24 cellular contexts compared by ENCODE assay signal in the genomic region with DNA sequence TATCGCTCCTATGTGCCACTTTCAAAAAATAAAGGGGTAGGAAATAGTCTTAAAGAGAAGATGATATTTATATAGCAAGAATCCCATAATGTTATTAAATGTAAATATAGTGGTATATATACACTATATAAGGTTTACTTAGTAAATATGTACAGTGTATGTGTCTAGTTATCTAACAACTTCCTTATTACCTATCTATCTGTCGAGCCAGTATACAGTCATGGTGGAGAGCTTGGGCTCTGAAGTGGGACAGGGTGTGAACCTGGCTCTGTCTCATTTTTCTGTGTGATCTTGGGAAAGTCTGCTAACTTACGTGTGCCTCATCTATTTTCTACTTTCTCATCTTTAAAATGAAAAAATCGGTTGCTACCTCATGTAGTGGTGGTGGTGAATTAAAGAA.
"Had no signal": no experiment of that assay in that cellular context is flagged by ENCODE, and none has a peak within 500 bp of the region (broad histone marks: within the 10 kb centered on the region; RNA-seq: fewer than 3 reads in every experiment).

No MANE protein-coding gene starts in this region.

- H3K27me3 ChIP-seq: body of pancreas, MG63 had no signal

- H3K9me3 ChIP-seq: body of pancreas, MG63 had no signal

- H3K9me3 Mint-ChIP-seq: activated naive CD4-positive, alpha-beta T cell treated with anti-CD3 and anti-CD28 coated beads, Interleukin-2, amount 50 U/mL, for 24 hours had no signal

- H3K36me3 Mint-ChIP-seq: activated naive CD4-positive, alpha-beta T cell treated with anti-CD3 and anti-CD28 coated beads, Interleukin-2, amount 50 U/mL, for 24 hours had no signal

- H3K4me3 Mint-ChIP-seq: activated CD8-positive, alpha-beta T cell treated with anti-CD3 and anti-CD28 coated beads, Interleukin-2, amount 10 ng/mL, durations not matched to agents 7 days and 5 days; activated naive CD4-positive, alpha-beta T cell treated with anti-CD3 and anti-CD28 coated beads, Interleukin-2, amount 50 U/mL, for 24 hours; T-helper 17 cell had no signal

- H3K4me2 ChIP-seq: KMS-11 had no signal

- H3K9ac ChIP-seq: KMS-11 had no signal

- H3K4me1 ChIP-seq: body of pancreas had no signal

- H3K4me1 Mint-ChIP-seq: activated naive CD4-positive, alpha-beta T cell treated with anti-CD3 and anti-CD28 coated beads, Interleukin-2, amount 50 U/mL, for 24 hours had no signal

- H3K4me3 ChIP-seq: body of pancreas, MG63 had no signal

- H3K27ac ChIP-seq: body of pancreas, KMS-11, WERI-Rb-1 had no signal

- H3K36me3 ChIP-seq: MG63 had no signal

- DNase-seq: activated CD4-positive, alpha-beta T cell treated with anti-CD3 and anti-CD28 coated beads for 4 hours; activated CD8-positive, alpha-beta memory T cell treated with anti-CD3 and anti-CD28 coated beads, Interleukin-2, amount 50 U/mL, for 48 hours; activated CD8-positive, alpha-beta T cell treated with anti-CD3 and anti-CD28 coated beads, Interleukin-2, amount 10 ng/mL, durations not matched to agents 7 days and 5 days; activated T-cell treated with anti-CD3 and anti-CD28 coated beads, Interleukin-2, amount 50 U/mL, for 1 hour; aorta; body of pancreas; central memory CD4-positive, alpha-beta T cell; MG63; MV-4-11; NCI-H1092 treated with DMSO at 0.1 percent for 48 hours; NCI-H1417 treated with DMSO at 0.1 percent for 48 hours; NCI-H1694; NCI-H2029; NCI-H2107; NCI-H2171 treated with DMSO at 0.1 percent for 48 hours; NCI-H226; NCI-H526; NCI-H82; OCI-M1; SHP77 treated with DMSO at 0.1 percent for 48 hours; T-helper 17 cell; WERI-Rb-1 had no signal

- H3K27ac Mint-ChIP-seq: activated CD8-positive, alpha-beta T cell treated with anti-CD3 and anti-CD28 coated beads, Interleukin-2, amount 10 ng/mL, durations not matched to agents 7 days and 5 days; activated naive CD4-positive, alpha-beta T cell treated with anti-CD3 and anti-CD28 coated beads, Interleukin-2, amount 50 U/mL, for 24 hours; T-helper 17 cell had no signal
